31 cellular contexts compared by ENCODE assay signal in genomic region chr10:101447477-101447876, GRCh38.
"Had no signal": no experiment of that assay in that cellular context is flagged by ENCODE, and none has a peak within 500 bp of the region (broad histone marks: within the 10 kb centered on the region; RNA-seq: fewer than 3 reads in every experiment).

No MANE protein-coding gene starts in this region.

- H3K36me3 ChIP-seq: breast epithelium, MG63, SJCRH30 had no signal

- H3K27me3 Mint-ChIP-seq: activated naive CD4-positive, alpha-beta T cell treated with anti-CD3 and anti-CD28 coated beads, Interleukin-2, amount 50 U/mL, for 24 hours; activated T-cell treated with anti-CD3 and anti-CD28 coated beads, Interleukin-2, amount 50 U/mL, for 24 hours had no signal

- FAIRE-seq: astrocyte, TTC549 had no signal

- DNase-seq: activated CD4-positive, alpha-beta T cell treated with anti-CD3 and anti-CD28 coated beads, Interleukin-2, amount 10 ng/mL, durations not matched to agents 24 days and 14 days; activated CD4-positive, alpha-beta T cell treated with anti-CD3 and anti-CD28 coated beads, Interleukin-2, amount 50 U/mL, for 4 hours; activated CD8-positive, alpha-beta T cell treated with anti-CD3 and anti-CD28 coated beads, Interleukin-2, amount 10 ng/mL, durations not matched to agents 7 days and 5 days; activated gamma-delta T cell; activated naive CD4-positive, alpha-beta T cell treated with Interleukin-2 at 50 U/mL for 16 hours; activated naive CD8-positive, alpha-beta T cell treated with anti-CD3 and anti-CD28 coated beads, Interleukin-2, amount 10 ng/mL, durations not matched to agents 7 days and 5 days; activated T-cell treated with anti-CD3 and anti-CD28 coated beads, Interleukin-2, amount 50 U/mL, for 24 hours; body of pancreas; central memory CD4-positive, alpha-beta T cell; Kasumi-1; KG1; MG63; NCI-H1048; NCI-H1105 treated with DMSO at 0.1 percent for 48 hours; NCI-H1436; NCI-H1694; NCI-H1930; NCI-H2081 treated with DMSO at 0.1 percent for 48 hours; NCI-H226; NCI-H524 treated with DMSO at 0.1 percent for 48 hours; RPMI8226; SJCRH30 had no signal

- H3K27me3 ChIP-seq: body of pancreas, breast epithelium, MG63, SJCRH30 had no signal

- H3K9me3 Mint-ChIP-seq: activated CD4-positive, alpha-beta T cell treated with anti-CD3 and anti-CD28 coated beads, Interleukin-2, amount 10 ng/mL, durations not matched to agents 24 days and 14 days; activated naive CD4-positive, alpha-beta T cell treated with anti-CD3 and anti-CD28 coated beads, Interleukin-2, amount 50 U/mL, for 24 hours; activated naive CD8-positive, alpha-beta T cell treated with anti-CD3 and anti-CD28 coated beads, Interleukin-2, amount 10 ng/mL, durations not matched to agents 7 days and 5 days; activated T-cell treated with anti-CD3 and anti-CD28 coated beads, Interleukin-2, amount 50 U/mL, for 24 hours; activated T-helper 2 cell treated with anti-CD3 and anti-CD28 coated beads, Interferon-gamma antibody, Interleukin-2, Interleukin-4, amounts not matched to agents 10 μg/mL and 5 μg/mL and 100 μg/mL, durations not matched to agents 14 hours and 24 hours and 36 hours; T-helper 1 cell treated with Interleukin-12 subunit alpha and Interleukin-12 subunit beta and Interleukin-4 antibody, amounts not matched to agents 30 μg/mL and 1 μg/mL, for 36 hours; T-helper 2 cell treated with Interferon-gamma antibody and Interleukin-4, amounts not matched to agents 5 μg/mL and 100 μg/mL, for 36 hours had no signal

- H3K4me1 ChIP-seq: body of pancreas, breast epithelium had no signal

- H3K4me1 Mint-ChIP-seq: activated CD4-positive, alpha-beta T cell treated with anti-CD3 and anti-CD28 coated beads, Interleukin-2, amount 10 ng/mL, durations not matched to agents 24 days and 14 days; activated naive CD8-positive, alpha-beta T cell treated with anti-CD3 and anti-CD28 coated beads, Interleukin-2, amount 10 ng/mL, durations not matched to agents 7 days and 5 days had no signal

- H3K36me3 Mint-ChIP-seq: activated naive CD8-positive, alpha-beta T cell treated with anti-CD3 and anti-CD28 coated beads, Interleukin-2, amount 10 ng/mL, durations not matched to agents 7 days and 5 days had no signal

- H3K27ac Mint-ChIP-seq: activated CD4-positive, alpha-beta T cell treated with anti-CD3 and anti-CD28 coated beads, Interleukin-2, amount 10 ng/mL, durations not matched to agents 24 days and 14 days; activated CD8-positive, alpha-beta T cell treated with anti-CD3 and anti-CD28 coated beads, Interleukin-2, amount 10 ng/mL, durations not matched to agents 7 days and 5 days; activated naive CD4-positive, alpha-beta T cell treated with anti-CD3 and anti-CD28 coated beads, Interleukin-2, amount 50 U/mL, for 24 hours; activated naive CD8-positive, alpha-beta T cell treated with anti-CD3 and anti-CD28 coated beads, Interleukin-2, amount 10 ng/mL, durations not matched to agents 7 days and 5 days; activated T-cell treated with anti-CD3 and anti-CD28 coated beads, Interleukin-2, amount 50 U/mL, for 24 hours; activated T-helper 2 cell treated with anti-CD3 and anti-CD28 coated beads, Interferon-gamma antibody, Interleukin-2, Interleukin-4, amounts not matched to agents 10 μg/mL and 5 μg/mL and 100 μg/mL, durations not matched to agents 14 hours and 24 hours and 36 hours; T-helper 1 cell treated with Interleukin-12 subunit alpha and Interleukin-12 subunit beta and Interleukin-4 antibody, amounts not matched to agents 30 μg/mL and 1 μg/mL, for 36 hours; T-helper 2 cell treated with Interferon-gamma antibody and Interleukin-4, amounts not matched to agents 5 μg/mL and 100 μg/mL, for 36 hours had no signal

- H3K9me3 ChIP-seq: body of pancreas, breast epithelium, MG63, SJCRH30 had no signal

- H3K4me3 ChIP-seq: body of pancreas, breast epithelium, MG63, SJCRH30, SK-N-MC had no signal

- H3K4me3 Mint-ChIP-seq: activated CD4-positive, alpha-beta T cell treated with anti-CD3 and anti-CD28 coated beads, Interleukin-2, amount 10 ng/mL, durations not matched to agents 24 days and 14 days; activated CD8-positive, alpha-beta T cell treated with anti-CD3 and anti-CD28 coated beads, Interleukin-2, amount 10 ng/mL, durations not matched to agents 7 days and 5 days; activated naive CD4-positive, alpha-beta T cell treated with anti-CD3 and anti-CD28 coated beads, Interleukin-2, amount 50 U/mL, for 24 hours; activated naive CD8-positive, alpha-beta T cell treated with anti-CD3 and anti-CD28 coated beads, Interleukin-2, amount 10 ng/mL, durations not matched to agents 7 days and 5 days; activated T-cell treated with anti-CD3 and anti-CD28 coated beads, Interleukin-2, amount 50 U/mL, for 24 hours; T-helper 1 cell treated with Interleukin-12 subunit alpha and Interleukin-12 subunit beta and Interleukin-4 antibody, amounts not matched to agents 30 μg/mL and 1 μg/mL, for 36 hours; T-helper 2 cell treated with Interferon-gamma antibody and Interleukin-4, amounts not matched to agents 5 μg/mL and 100 μg/mL, for 36 hours had no signal

- H3K27ac ChIP-seq: body of pancreas, breast epithelium, SJCRH30, SK-N-MC had no signal

- ATAC-seq: activated CD8-positive, alpha-beta T cell treated with anti-CD3 and anti-CD28 coated beads, Interleukin-2, amount 10 ng/mL, durations not matched to agents 7 days and 5 days; body of pancreas; Panc1 had no signal
